9 cellular contexts compared by ENCODE assay signal in the genomic region with DNA sequence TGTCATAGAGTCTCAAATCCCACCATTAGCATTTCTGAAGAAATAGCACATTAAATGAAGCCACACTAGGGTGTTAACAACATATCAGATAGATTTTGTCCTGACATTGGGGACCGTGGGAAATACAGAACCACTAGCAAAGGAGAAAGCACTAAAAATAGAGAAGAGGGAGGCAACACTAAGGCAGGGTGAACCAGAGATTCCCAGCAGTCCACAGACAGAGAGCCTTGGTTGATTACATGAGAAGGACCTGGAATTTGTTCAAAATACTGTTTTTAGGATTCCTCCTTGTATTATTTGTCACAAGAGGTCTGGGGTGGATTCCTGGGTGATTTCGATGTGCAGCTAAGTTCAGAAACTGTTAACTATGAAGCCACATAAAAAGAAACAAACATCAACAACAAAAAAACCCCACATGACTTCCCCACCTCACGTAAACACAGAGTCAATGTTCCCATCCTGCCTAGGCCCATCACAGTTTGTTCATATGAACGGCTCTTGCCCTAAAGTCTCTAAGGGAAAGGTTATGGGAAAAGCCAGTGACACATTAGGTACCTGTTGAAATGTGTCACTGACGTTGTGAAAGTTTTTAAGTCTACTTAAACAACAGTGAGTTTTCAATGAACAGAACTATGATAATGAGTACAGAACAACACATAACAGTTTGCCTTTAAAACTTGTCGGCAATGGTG. TPM values are rescaled to one million over a fixed set of nuclear protein-coding genes. Genes with fewer than 3 reads are reported as not detected.
DNase-seq lines count a peak whose midpoint lies in the region; ATAC-seq, FAIRE-seq and TF ChIP-seq lines count a peak whose summit lies in the region.
"Had no signal": no experiment of that assay in that cellular context is flagged by ENCODE, and none has a peak within 500 bp of the region (broad histone marks: within the 10 kb centered on the region; RNA-seq: fewer than 3 reads in every experiment).

No MANE protein-coding gene starts in this region.

- TF ChIP-seq CTCF in GM12864 (IDR thresholded peaks at IDR 0.05; ENCODE audit: low read depth, low read length, missing control alignments): no peak
- no peak for TF ChIP-seq CTCF in K562 (IDR thresholded peaks at IDR 0.05 in 2 of 3, conservative IDR thresholded peaks at IDR 0.05 in 1 of 3; ENCODE audit: insufficient read depth in 2 of 3, low read depth in 1 of 3, low read length in 3 of 3)
- TF ChIP-seq CTCF in BE2C (IDR thresholded peaks at IDR 0.05; ENCODE audit: low read depth, low read length): no peak
- TF ChIP-seq CTCF in omental fat pad (IDR thresholded peaks at IDR 0.05): no peak

- peak; percentile 64 for ATAC-seq in GM18909 (IDR thresholded peaks at IDR 0.05; ENCODE audit: poor library complexity, unreplicated experiment)
- peak; percentile 79 for ATAC-seq in HG02870 (IDR thresholded peaks at IDR 0.05; ENCODE audit: unreplicated experiment)
- peak; percentile 62 for ATAC-seq in K562
- no peak for ATAC-seq in omental fat pad (ENCODE audit: low FRiP score)

- no peaks in the 10 kb centered on the region for H4K20me1 ChIP-seq in K562 (replicated peaks; ENCODE audit: control insufficient read depth, insufficient read depth, low read length)

- WGBS in K562 (ENCODE audit: insufficient coverage, low coverage, missing lambda C conversion rate): 36% methylated on average over 6 of the region's 6 CpGs

- H3K4me1 ChIP-seq in K562 (replicated peaks in 1 of 2; ENCODE audit: control insufficient read depth in 2 of 2, insufficient read depth in 2 of 2, low read length in 2 of 2) (no peaks in the 10 kb centered on the region), BE2C (no peaks in the 10 kb centered on the region)

- TF ChIP-seq RAD21 in K562 (CRISPR knock-in tag; conservative IDR thresholded peaks at IDR 0.05 in 1 of 2, IDR thresholded peaks at IDR 0.05 in 1 of 2): no peak

- CTCF ChIA-PET in K562 (lab: Yijun Ruan, JAX; ENCODE audit: low intra/inter-chr PET ratio): no interaction called here

- H2AFZ ChIP-seq in K562 (ENCODE audit: low read depth, low read length): peak overlapping the region; percentile 35

- H3K4me2 ChIP-seq in K562 (ENCODE audit: insufficient read depth, low read length): no peak overlapping the region

- H3K9ac ChIP-seq in K562 (ENCODE audit: insufficient read depth in 1 of 2, low read depth in 2 of 2, low read length in 2 of 2): no peak overlapping the region

- H3K9me3 ChIP-seq in K562 (replicated peaks; ENCODE audit: control insufficient read depth, insufficient read depth, low read depth, low read length) (no peaks in the 10 kb centered on the region), BE2C (no peaks in the 10 kb centered on the region)

- H3K27ac ChIP-seq in K562 (ENCODE audit: extremely low read depth, low read depth, low read length): no peak overlapping the region

- intact Hi-C loops in K562 (cut with micrococcal nuclease): no loop called here

- no peak for TF ChIP-seq EP300 in K562 (IDR thresholded peaks at IDR 0.05; ENCODE audit: low read length)

- H3K36me3 ChIP-seq in K562 (ENCODE audit: control insufficient read depth, insufficient read depth, low read length): no peaks in the 10 kb centered on the region
- no peaks in the 10 kb centered on the region for H3K36me3 ChIP-seq in BE2C

- no peak for TF ChIP-seq POLR2A in K562 (conservative IDR thresholded peaks at IDR 0.05)

- H3K9me1 ChIP-seq in K562 (ENCODE audit: control insufficient read depth, insufficient read depth, low read length): no peaks in the 10 kb centered on the region

- POLR2A ChIA-PET in K562 (lab: Yijun Ruan, JAX): no interaction called here

- in situ Hi-C loops in K562 (cut with MboI): no loop called here

- H3K4me3 ChIP-seq in GM12864 (ENCODE audit: low read depth, low read length) (no peak overlapping the region; the same call in 1 of the 2 replicates), K562 (no peak overlapping the region), BE2C (ENCODE audit: low read depth, low read length) (no peak overlapping the region)

- FAIRE-seq in K562 (lab: Jason Lieb, UNC): no peak
- FAIRE-seq: islet of Langerhans had no signal

- DNase-seq in GM12864 (ENCODE audit: low read depth) (peak; percentile 5), K562 (ENCODE audit: extremely low read depth in 1 of 4, low spot score in 3 of 4) (no peak), BE2C (no peak), omental fat pad (ENCODE audit: low spot score) (no peak), NCI-H524 (lab: John Stamatoyannopoulos, UW) (no peak), HuH-7 (ENCODE audit: low spot score) (no peak)

- H3K27me3 ChIP-seq in K562 (ENCODE audit: control insufficient read depth in 2 of 2, insufficient read depth in 2 of 2, low read length in 2 of 2): no peaks in the 10 kb centered on the region
- H3K27me3 ChIP-seq in BE2C: no peaks in the 10 kb centered on the region

- no TSS peak for BruUV-seq in K562 (replicated peaks; lab: Mats Ljungman, UMichigan)

- H3K79me2 ChIP-seq in K562 (ENCODE audit: control insufficient read depth, insufficient read depth, low read length): no peaks in the 10 kb centered on the region

TF ChIP-seq in K562, 482 proteins besides CTCF, POLR2A, EP300 and RAD21 (continues in another document):
- TF ChIP-seq ZBTB9 (CRISPR knock-in tag; IDR thresholded peaks at IDR 0.05) (no peak), POLR3G (IDR thresholded peaks at IDR 0.05; ENCODE audit: extremely low read depth, insufficient read length, insufficient replicate concordance) (no peak), SRF (CRISPR knock-in tag; IDR thresholded peaks at IDR 0.05) (no peak), SMARCB1 (IDR thresholded peaks at IDR 0.05; ENCODE audit: insufficient read length, low read depth) (no peak)
- TF ChIP-seq, protein P1, sequence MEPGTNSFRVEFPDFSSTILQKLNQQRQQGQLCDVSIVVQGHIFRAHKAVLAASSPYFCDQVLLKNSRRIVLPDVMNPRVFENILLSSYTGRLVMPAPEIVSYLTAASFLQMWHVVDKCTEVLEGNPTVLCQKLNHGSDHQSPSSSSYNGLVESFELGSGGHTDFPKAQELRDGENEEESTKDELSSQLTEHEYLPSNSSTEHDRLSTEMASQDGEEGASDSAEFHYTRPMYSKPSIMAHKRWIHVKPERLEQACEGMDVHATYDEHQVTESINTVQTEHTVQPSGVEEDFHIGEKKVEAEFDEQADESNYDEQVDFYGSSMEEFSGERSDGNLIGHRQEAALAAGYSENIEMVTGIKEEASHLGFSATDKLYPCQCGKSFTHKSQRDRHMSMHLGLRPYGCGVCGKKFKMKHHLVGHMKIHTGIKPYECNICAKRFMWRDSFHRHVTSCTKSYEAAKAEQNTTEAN (CRISPR knock-in tag; IDR thresholded peaks at IDR 0.05): no peak

RNA-seq across cellular contexts. Expression of gene GRSF1, which starts 23.6 kb away (rescaled TPM):
- 31.8 and 59.1 TPM in 2 replicates for total RNA-seq in K562 (2011; cell fraction: chromatin; rRNA removed; ENCODE audit: low replicate concordance)
- total RNA-seq in K562 (2011; cell fraction: nucleolus; rRNA removed): 19.3 and 21.4 TPM in 2 replicates
- total RNA-seq in K562 (2011; cell fraction: nucleoplasm; rRNA removed): 34.1 and 46.1 TPM in 2 replicates
- total RNA-seq in K562 (2014; rRNA removed) (54.0 and 57.8 TPM in 2 replicates), K562 (2014; rRNA removed; fragmentation: Illumina TruSeq; extraction: Trizol) (105 and 116 TPM in 2 replicates), K562 (2015; rRNA removed; fragmentation: Illumina TruSeq; extraction: Trizol) (75.1 and 76.0 TPM in 2 replicates), K562 (2021) (83.5 and 84.9 TPM in 2 replicates), omental fat pad (10 to 100 TPM; 49.0 to 61.2 (median 51.0) TPM)
- polyA plus RNA-seq in K562 (2011; rRNA removed) (74.4 and 98.8 TPM in 2 replicates), K562 (2014; fragmentation: Illumina TruSeq; extraction: Trizol) (75.0 and 87.5 TPM in 2 replicates), K562 (2014; fragmentation: Nextera tagmentation; extraction: Ambion mirVana) (10 to 100 TPM; 33.0 to 36.8 TPM), K562 (2014; rRNA removed) (60.9 and 69.5 TPM in 2 replicates)
- 24.6 and 38.1 TPM in 2 replicates for polyA plus RNA-seq in K562 (2011; cell fraction: cytosol; rRNA removed)
- polyA plus RNA-seq in K562 (2011; cell fraction: nucleus; rRNA removed): 27.4 and 34.1 TPM in 2 replicates
- polyA plus RNA-seq in K562 (2012): 52.6 and 68.4 TPM in 2 replicates
- polyA minus RNA-seq in K562 (2011; rRNA and poly(A)+ RNA removed): 119 and 121 TPM in 2 replicates
- 33.0 and 47.5 TPM in 2 replicates for polyA minus RNA-seq in K562 (2011; cell fraction: cytosol; rRNA and poly(A)+ RNA removed)
- polyA minus RNA-seq in K562 (2011; cell fraction: nucleus; rRNA and poly(A)+ RNA removed): 15.5 and 22.8 TPM in 2 replicates
- 71.9 TPM for polyA plus RNA-seq in BE2C (2012; ENCODE audit: insufficient read depth, insufficient read length, low read depth)

RNA-seq across cellular contexts. Expression of gene MOB1B, which starts 38.9 kb away (rescaled TPM):
- 27.1 and 74.0 TPM in 2 replicates for total RNA-seq in K562 (2011; cell fraction: chromatin; rRNA removed; ENCODE audit: low replicate concordance)
- total RNA-seq in K562 (2011; cell fraction: nucleolus; rRNA removed): 8.3 and 14.1 TPM in 2 replicates
- total RNA-seq in K562 (2011; cell fraction: nucleoplasm; rRNA removed): 36.4 and 73.0 TPM in 2 replicates
- total RNA-seq in K562 (2014; rRNA removed) (10.7 and 11.3 TPM in 2 replicates), K562 (2014; rRNA removed; fragmentation: Illumina TruSeq; extraction: Trizol) (28.5 and 33.3 TPM in 2 replicates), K562 (2015; rRNA removed; fragmentation: Illumina TruSeq; extraction: Trizol) (15.1 and 16.8 TPM in 2 replicates), K562 (2021) (37.8 and 40.1 TPM in 2 replicates), omental fat pad (10 to 100 TPM; 11.0 to 19.7 (median 13.8) TPM)
- polyA plus RNA-seq in K562 (2011; rRNA removed) (28.9 and 34.8 TPM in 2 replicates), K562 (2014; fragmentation: Illumina TruSeq; extraction: Trizol) (25.2 and 27.2 TPM in 2 replicates), K562 (2014; fragmentation: Nextera tagmentation; extraction: Ambion mirVana) (1 to 10 TPM; 8.4 to 9.3 TPM), K562 (2014; rRNA removed) (19.0 and 20.4 TPM in 2 replicates)
- 5.8 and 13.9 TPM in 2 replicates for polyA plus RNA-seq in K562 (2011; cell fraction: cytosol; rRNA removed)
- polyA plus RNA-seq in K562 (2011; cell fraction: nucleus; rRNA removed): 16.0 and 17.9 TPM in 2 replicates
- 15.0 and 21.1 TPM in 2 replicates for polyA plus RNA-seq in K562 (2012)
- polyA minus RNA-seq in K562 (2011; rRNA and poly(A)+ RNA removed): 83.9 and 88.8 TPM in 2 replicates
- 47.3 and 83.2 TPM in 2 replicates for polyA minus RNA-seq in K562 (2011; cell fraction: cytosol; rRNA and poly(A)+ RNA removed)
- 17.4 and 27.4 TPM in 2 replicates for polyA minus RNA-seq in K562 (2011; cell fraction: nucleus; rRNA and poly(A)+ RNA removed)
- polyA plus RNA-seq in BE2C (2012; ENCODE audit: insufficient read depth, insufficient read length, low read depth): 4.9 TPM
